Comparison of ENCODE assay signal across 8 cellular contexts in genomic region chr10:77391605-77392235, GRCh38.
DNase-seq lines count a peak whose midpoint lies in the region; ATAC-seq and TF ChIP-seq lines count a peak whose summit lies in the region.

No MANE protein-coding gene starts in this region.

- ATAC-seq in left ventricle myocardium superior (peak; percentile 82), GM21360 (IDR thresholded peaks at IDR 0.05; ENCODE audit: unreplicated experiment) (no peak)

- intact Hi-C loops in adrenal gland (cut with DNase I) (loop anchor here (2.0 to 10.0 kb wide), 3 partner anchors 217 to 251 kb away; partner anchors contain the start of gene KCNMA1 (in 1 of the 2)), left ventricle myocardium superior (cut with micrococcal nuclease) (no loop called here)

- WGBS in adrenal gland, 4 donors, result 25 to 28% (median 25%) methylated on average over 11 to 12 of the region's 12 CpGs

- peaks cover 0 to 7% of the 10 kb centered on the region in 2 donors for H3K4me1 ChIP-seq in adrenal gland (replicated peaks in 1 of 2)

- no peak overlapping the region for H3K4me3 ChIP-seq in adrenal gland

- H3K36me3 ChIP-seq in adrenal gland (replicated peaks in 1 of 2), result no peaks in the 10 kb centered on the region

- H3K27ac ChIP-seq in adrenal gland, result peak overlapping the region in 1 of 5 donors; percentile 47

- H3K27me3 ChIP-seq in adrenal gland, result no peaks in the 10 kb centered on the region

- H3K9me3 ChIP-seq in adrenal gland (replicated peaks in 1 of 3), result no peaks in the 10 kb centered on the region

- TF ChIP-seq CTCF in GM12872 (IDR thresholded peaks at IDR 0.05; ENCODE audit: insufficient read depth, low read depth, low read length) (peak; percentile 63), adrenal gland (IDR thresholded peaks at IDR 0.05) (peak; percentile 55 to 73 (median 66))

- no peak for TF ChIP-seq POLR2A in adrenal gland (IDR thresholded peaks at IDR 0.05)

- DNase-seq in AG08395 (ENCODE audit: low spot score) (peak; percentile 81), NCI-H2227 treated with DMSO at 0.1 percent for 48 hours (lab: John Stamatoyannopoulos, UW) (peak; percentile 23), adrenal gland (peak; percentile 69 to 87 (median 80)), left ventricle myocardium superior (peak; percentile 67), pulmonary artery endothelial cell (ENCODE audit: low read depth, low spot score) (peak; percentile 39)
- DNase-seq in effector CD8-positive, alpha-beta T cell (lab: John Stamatoyannopoulos, UW), result no peak
